8 cellular contexts compared by ENCODE assay signal in the genomic region with DNA sequence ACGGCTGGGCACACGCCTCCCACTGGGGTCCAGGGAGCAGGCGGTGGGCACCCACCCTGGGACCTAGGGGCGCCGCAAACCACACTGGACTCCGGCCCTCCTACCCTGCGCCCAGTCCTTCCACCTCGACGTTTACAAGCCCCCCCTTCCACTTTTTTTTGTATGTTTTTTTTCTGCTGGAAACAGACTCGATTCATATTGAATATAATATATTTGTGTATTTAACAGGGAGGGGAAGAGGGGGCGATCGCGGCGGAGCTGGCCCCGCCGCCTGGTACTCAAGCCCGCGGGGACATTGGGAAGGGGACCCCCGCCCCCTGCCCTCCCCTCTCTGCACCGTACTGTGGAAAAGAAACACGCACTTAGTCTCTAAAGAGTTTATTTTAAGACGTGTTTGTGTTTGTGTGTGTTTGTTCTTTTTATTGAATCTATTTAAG. TPM values are rescaled to one million over a fixed set of nuclear protein-coding genes. Genes with fewer than 3 reads are reported as not detected.
A peak's percentile ranks its signal among the peaks of the same experiment; 100 is the strongest.
DNase-seq lines count a peak whose midpoint lies in the region; ATAC-seq and TF ChIP-seq lines count a peak whose summit lies in the region.

No MANE protein-coding gene starts in this region.

- H3K4me3 Mint-ChIP-seq in CD4-positive, alpha-beta memory T cell: peak overlapping the region; percentile 92 to 98 (median 95)
- H3K4me3 Mint-ChIP-seq in neural progenitor cell: peak overlapping the region; percentile 88

- H3K4me2 ChIP-seq in OCI-LY3 (ENCODE audit: low read length) (peak overlapping the region; percentile 75), neural progenitor cell (peak overlapping the region; percentile 84)

- H3K9ac ChIP-seq in OCI-LY3 (ENCODE audit: low read length) (peak overlapping the region; percentile 98), duodenal mucosa (ENCODE audit: low read depth in 1 of 2, low read length in 2 of 2) (peak overlapping the region; percentile 99 to 100), neural progenitor cell (no peak overlapping the region)

- DNase-seq in CD4-positive, alpha-beta memory T cell: peak in 1 of 5 donors; percentile 57
- DNase-seq in neural progenitor cell (ENCODE audit: low spot score) (no peak), SIG-M5 (lab: John Stamatoyannopoulos, UW) (no peak), HEK293T (ENCODE audit: extremely low spot score) (no peak), SHP77 (lab: John Stamatoyannopoulos, UW) (no peak)

- POLR2A ChIA-PET in CD4-positive, alpha-beta memory T cell (lab: Charles Lee; ENCODE audit: partially characterized antibody): interaction anchor here (0.6 to 20.0 kb wide), 27 partner anchors 10 to 1725 kb away, joined by 3 to 1162 read pairs (median 4); a partner anchor contains a TSS
- POLR2A ChIA-PET in HEK293T (lab: Yijun Ruan, JAX): interaction anchor here (0.6 to 3.6 kb wide), 11 partner anchors 10 to 112 kb away, joined by 3 to 55 read pairs (median 7); a partner anchor contains a TSS

- ATAC-seq in GM18498 (IDR thresholded peaks at IDR 0.05; ENCODE audit: unreplicated experiment): no peak

- peak overlapping the region; percentile 100 for H3K27ac ChIP-seq in CD4-positive, alpha-beta memory T cell (ENCODE audit: low read depth, low read length)
- H3K27ac ChIP-seq in OCI-LY3 (ENCODE audit: low read length) (peak overlapping the region; percentile 92), duodenal mucosa (ENCODE audit: low read depth, low read length) (peak overlapping the region; percentile 100), neural progenitor cell (no peak overlapping the region)

- peaks cover 4% of the 10 kb centered on the region for H3K36me3 ChIP-seq in CD4-positive, alpha-beta memory T cell (ENCODE audit: insufficient read depth, low read length)
- H3K36me3 ChIP-seq in OCI-LY3 (replicated peaks; ENCODE audit: low read depth, low read length): peaks cover 19% of the 10 kb centered on the region
- no peaks in the 10 kb centered on the region for H3K36me3 ChIP-seq in duodenal mucosa (ENCODE audit: control insufficient read depth in 1 of 2, insufficient read depth in 2 of 2, low read length in 2 of 2)
- H3K36me3 ChIP-seq in neural progenitor cell: no peaks in the 10 kb centered on the region

- H2AFZ ChIP-seq in OCI-LY3 (ENCODE audit: low read depth, low read length) (no peak overlapping the region), neural progenitor cell (replicated peaks) (no peak overlapping the region)

- peaks cover 31 to 61% (median 40%) of the 10 kb centered on the region in 4 donors for H3K4me1 Mint-ChIP-seq in CD4-positive, alpha-beta memory T cell
- peaks cover 41% of the 10 kb centered on the region for H3K4me1 Mint-ChIP-seq in neural progenitor cell

- peak overlapping the region; percentile 88 to 100 for H3K4me3 ChIP-seq in CD4-positive, alpha-beta memory T cell (ENCODE audit: low read length in 2 of 2)
- H3K4me3 ChIP-seq in OCI-LY3 (ENCODE audit: low read length) (peak overlapping the region; percentile 87), duodenal mucosa (ENCODE audit: low read depth in 1 of 2, low read length in 2 of 2) (peak overlapping the region; percentile 91 to 95), neural progenitor cell (peak overlapping the region; percentile 61)

- H3K79me2 ChIP-seq in OCI-LY3 (ENCODE audit: low read length): peaks cover 55% of the 10 kb centered on the region
- H3K79me2 ChIP-seq in neural progenitor cell (ENCODE audit: low read depth): no peaks in the 10 kb centered on the region

- intact Hi-C loops in CD4-positive, alpha-beta memory T cell (cut with micrococcal nuclease): loop anchor here (5.0 kb wide), 3 partner anchors 154 to 1054 kb away; a partner anchor contains a TSS

- CTCF ChIA-PET in CD4-positive, alpha-beta memory T cell (lab: Charles Lee; ENCODE audit: partially characterized antibody): interaction anchor here (0.8 to 17.4 kb wide), 7 partner anchors 9 to 141 kb away, joined by 3 to 906 read pairs (median 5); a partner anchor contains a TSS
- CTCF ChIA-PET in HEK293T (lab: Yijun Ruan, JAX): interaction anchor here (0.6 to 3.3 kb wide), 7 partner anchors 15 to 35 kb away, joined by 3 to 23 read pairs (median 7); no protein-coding TSS in a partner anchor

- no peaks in the 10 kb centered on the region for H3K27me3 ChIP-seq in CD4-positive, alpha-beta memory T cell (ENCODE audit: insufficient read depth, low read length)
- no peaks in the 10 kb centered on the region for H3K27me3 ChIP-seq in OCI-LY3 (ENCODE audit: low read depth, low read length)
- no peaks in the 10 kb centered on the region for H3K27me3 ChIP-seq in duodenal mucosa (ENCODE audit: control insufficient read depth in 1 of 2, insufficient read depth in 2 of 2, low read length in 2 of 2)
- H3K27me3 ChIP-seq in neural progenitor cell: peaks cover 39% of the 10 kb centered on the region

- no peaks in the 10 kb centered on the region for H3K9me3 ChIP-seq in CD4-positive, alpha-beta memory T cell (ENCODE audit: control insufficient read depth in 1 of 2, low read length in 2 of 2)
- H3K9me3 ChIP-seq in OCI-LY3 (ENCODE audit: insufficient read depth, low read length): no peaks in the 10 kb centered on the region
- H3K9me3 ChIP-seq in duodenal mucosa (ENCODE audit: control insufficient read depth in 1 of 2, low read length in 2 of 2): no peaks in the 10 kb centered on the region
- H3K9me3 ChIP-seq in neural progenitor cell (ENCODE audit: low read depth): no peaks in the 10 kb centered on the region

- H3K27ac Mint-ChIP-seq in CD4-positive, alpha-beta memory T cell: peak overlapping the region in 6 of 7 donors; percentile 99 to 100 (median 100)
- peak overlapping the region; percentile 53 for H3K27ac Mint-ChIP-seq in neural progenitor cell

- peaks cover 7 to 28% of the 10 kb centered on the region in 2 donors for H3K36me3 Mint-ChIP-seq in CD4-positive, alpha-beta memory T cell
- peaks cover 4% of the 10 kb centered on the region for H3K36me3 Mint-ChIP-seq in neural progenitor cell

- peaks cover 78% of the 10 kb centered on the region for H3F3A ChIP-seq in neural progenitor cell (ENCODE audit: low read depth)

- H3K4me1 ChIP-seq in CD4-positive, alpha-beta memory T cell (ENCODE audit: insufficient read depth, low read length): peaks cover 50% of the 10 kb centered on the region
- H3K4me1 ChIP-seq in OCI-LY3 (ENCODE audit: low read length) (peaks cover 47% of the 10 kb centered on the region), duodenal mucosa (ENCODE audit: control insufficient read depth in 1 of 2, insufficient read depth in 2 of 2, low read length in 2 of 2) (peaks cover 39 to 40% of the 10 kb centered on the region in 2 donors), neural progenitor cell (peaks cover 37% of the 10 kb centered on the region)

- no peaks in the 10 kb centered on the region for H3K27me3 Mint-ChIP-seq in CD4-positive, alpha-beta memory T cell
- H3K27me3 Mint-ChIP-seq in neural progenitor cell (ENCODE audit: insufficient read depth, low read depth): peaks cover 8% of the 10 kb centered on the region

- H4K20me1 ChIP-seq in OCI-LY3 (ENCODE audit: insufficient read depth, low read length) (peaks cover 4% of the 10 kb centered on the region; the same call in 1 of the 2 replicates), neural progenitor cell (ENCODE audit: low read depth) (peaks cover 10% of the 10 kb centered on the region)

- peaks cover 0 to 24% (median 0%) of the 10 kb centered on the region in 8 donors for H3K9me3 Mint-ChIP-seq in CD4-positive, alpha-beta memory T cell
- no peaks in the 10 kb centered on the region for H3K9me3 Mint-ChIP-seq in neural progenitor cell

- TF ChIP-seq CTCF in OCI-LY3 (IDR thresholded peaks at IDR 0.05; ENCODE audit: low read depth, low read length) (no peak), neural progenitor cell (IDR thresholded peaks at IDR 0.05) (no peak)

TF ChIP-seq in HEK293T, 16 proteins besides CTCF, POLR2A, EP300 and RAD21:
- no peak for TF ChIP-seq LEF1 (IDR thresholded peaks at IDR 0.05; ENCODE audit: borderline replicate concordance)
- no peak for TF ChIP-seq FOXK2 (IDR thresholded peaks at IDR 0.05)
- TF ChIP-seq SUZ12 (IDR thresholded peaks at IDR 0.05): no peak
- no peak for TF ChIP-seq FOXM1 (IDR thresholded peaks at IDR 0.05; ENCODE audit: borderline replicate concordance)
TF ChIP-seq in HEK293T: peak in this region for 0.

RNA-seq across cellular contexts. Expression of a gene that starts 1.6 kb away (rescaled TPM):
- total RNA-seq in CD4-positive, alpha-beta memory T cell: 100 to 1,000 TPM; 103 to 106 TPM
- 1,000 to 10,000 TPM in 1 of 2 donors, 100 to 1,000 TPM in 1; 771 to 3,132 TPM for polyA plus RNA-seq in CD4-positive, alpha-beta memory T cell
- 1.5 and 12.6 TPM in 2 replicates for total RNA-seq in neural progenitor cell (ENCODE audit: low replicate concordance)

RNA-seq across cellular contexts. Expression of a gene that starts 8.7 kb away (rescaled TPM):
- 100 to 1,000 TPM; 116 to 120 TPM for total RNA-seq in CD4-positive, alpha-beta memory T cell
- 100 to 1,000 TPM; 266 to 533 TPM for polyA plus RNA-seq in CD4-positive, alpha-beta memory T cell
- total RNA-seq in neural progenitor cell (ENCODE audit: low replicate concordance): 463 and 727 TPM in 2 replicates

RNA-seq across cellular contexts. Expression of a gene that starts 9.0 kb away (rescaled TPM):
- total RNA-seq in CD4-positive, alpha-beta memory T cell: 1 to 10 TPM; 2.2 to 3.2 TPM
- 1 to 10 TPM; 1.5 to 4.4 TPM for polyA plus RNA-seq in CD4-positive, alpha-beta memory T cell
- total RNA-seq in neural progenitor cell (ENCODE audit: low replicate concordance): not detected in 2 replicates

RNA-seq across cellular contexts. Expression of a gene that starts 13.5 kb away (rescaled TPM):
- 10 to 100 TPM; 10.5 to 12.6 TPM for total RNA-seq in CD4-positive, alpha-beta memory T cell
- polyA plus RNA-seq in CD4-positive, alpha-beta memory T cell: 10 to 100 TPM; 16.9 to 23.5 TPM
- 60.3 and 61.3 TPM in 2 replicates for total RNA-seq in neural progenitor cell (ENCODE audit: low replicate concordance)

RNA-seq across cellular contexts. Expression of a gene that starts 17.5 kb away (rescaled TPM):
- 10 to 100 TPM; 23.3 to 24.2 TPM for total RNA-seq in CD4-positive, alpha-beta memory T cell
- polyA plus RNA-seq in CD4-positive, alpha-beta memory T cell: 1 to 10 TPM; 2.6 to 3.4 TPM
- total RNA-seq in neural progenitor cell (ENCODE audit: low replicate concordance): 14.3 and 25.1 TPM in 2 replicates
